Comparison of ENCODE assay signal across 8 cellular contexts in genomic region chr9:128420060-128420650, GRCh38. TPM values are rescaled to one million over a fixed set of nuclear protein-coding genes. Genes with fewer than 3 reads are reported as not detected.
DNase-seq lines count a peak whose midpoint lies in the region; ATAC-seq, FAIRE-seq and TF ChIP-seq lines count a peak whose summit lies in the region.

No MANE protein-coding gene starts in this region.

- peak; percentile 85 to 89 for TF ChIP-seq CTCF in endothelial cell of umbilical vein (IDR thresholded peaks at IDR 0.05; ENCODE audit: extremely low read depth in 1 of 2, insufficient read depth in 1 of 2, low read depth in 1 of 2, low read length in 2 of 2)

- peaks cover 7% of the 10 kb centered on the region; the same call in 1 of the 2 replicates for H3K36me3 ChIP-seq in ACC112 (ENCODE audit: insufficient read depth, low read length)
- H3K36me3 ChIP-seq in endothelial cell of umbilical vein (ENCODE audit: control insufficient read depth in 2 of 2, extremely low read depth in 1 of 2, insufficient read depth in 2 of 2, low read length in 2 of 2) = no peaks in the 10 kb centered on the region

- dilution Hi-C loops in endothelial cell of umbilical vein (cut with MboI; ENCODE audit: extremely low pct_ligation_motif_present, low sequenced_read_pairs) = no loop called here

- H3K79me2 ChIP-seq in ACC112 (ENCODE audit: control insufficient read depth, insufficient read depth, low read length, unreplicated experiment) (peaks cover 5% of the 10 kb centered on the region), endothelial cell of umbilical vein (ENCODE audit: control insufficient read depth, insufficient read depth, low read length) (no peaks in the 10 kb centered on the region)

- H3K9me3 ChIP-seq in endothelial cell of umbilical vein (replicated peaks; ENCODE audit: control insufficient read depth, insufficient read depth, low read length) (no peaks in the 10 kb centered on the region), mononuclear cell (ENCODE audit: low read depth, low read length) (no peaks in the 10 kb centered on the region)

- peaks cover 8% of the 10 kb centered on the region; the same call in 1 of the 2 replicates for H3K27me3 ChIP-seq in ACC112 (ENCODE audit: insufficient read depth, low read length)
- H3K27me3 ChIP-seq in endothelial cell of umbilical vein (ENCODE audit: control insufficient read depth in 2 of 2, insufficient read depth in 2 of 2, low read length in 2 of 2) = peaks cover 6 to 9% of the 10 kb centered on the region in 2 experiments
- H3K27me3 ChIP-seq in mononuclear cell (ENCODE audit: insufficient read depth, low read length) = peaks cover 18% of the 10 kb centered on the region

- CTCF ChIA-PET in endothelial cell of umbilical vein (lab: Charles Lee) = interaction anchor here (0.6 to 4.2 kb wide), 28 partner anchors 9 to 1654 kb away, joined by 3 to 45 read pairs (median 4); partner anchors contain the start of gene URM1

- H2AFZ ChIP-seq in ACC112 (ENCODE audit: low read length, unreplicated experiment) = peak overlapping the region; percentile 43
- peak overlapping the region; percentile 73 for H2AFZ ChIP-seq in endothelial cell of umbilical vein (ENCODE audit: low read depth, low read length)

- H3K9me1 ChIP-seq in endothelial cell of umbilical vein (replicated peaks; ENCODE audit: control insufficient read depth, extremely low read depth, insufficient read depth, low read length) = no peaks in the 10 kb centered on the region

- POLR2A ChIA-PET in endothelial cell of umbilical vein (lab: Charles Lee) = interaction anchor here (1.2 kb wide), 1 partner anchor 22 kb away, joined by 3 read pairs; no protein-coding TSS in a partner anchor

- intact Hi-C loops in endothelial cell of umbilical vein (cut with micrococcal nuclease) = loop anchor here (2.0 kb wide), 1 partner anchor 57 kb away; no protein-coding TSS in a partner anchor

- no peaks in the 10 kb centered on the region for H4K20me1 ChIP-seq in endothelial cell of umbilical vein (replicated peaks; ENCODE audit: control insufficient read depth, extremely low read depth, insufficient read depth, low read length)

- H3K27ac ChIP-seq in ACC112 (ENCODE audit: low read depth, low read length) = 0 out of 2 replicates have a peak overlapping the region, but pooled peaks have one; percentile 19
- no peak overlapping the region for H3K27ac ChIP-seq in endothelial cell of umbilical vein (ENCODE audit: insufficient read depth, low read depth, low read length)

- H3K4me1 ChIP-seq in ACC112 (ENCODE audit: control insufficient read depth, insufficient read depth, low read length, unreplicated experiment) = peaks cover 12% of the 10 kb centered on the region
- peaks cover 13% of the 10 kb centered on the region for H3K4me1 ChIP-seq in endothelial cell of umbilical vein (ENCODE audit: control insufficient read depth, extremely low read depth, insufficient read depth, low read length)
- peaks cover 26% of the 10 kb centered on the region for H3K4me1 ChIP-seq in mononuclear cell (ENCODE audit: insufficient read depth, low read length)

- TF ChIP-seq POLR2A in endothelial cell of umbilical vein (IDR thresholded peaks at IDR 0.05; ENCODE audit: low read depth, low read length) = peak; percentile 28

- no peak for FAIRE-seq in endothelial cell of umbilical vein (lab: Jason Lieb, UNC)

- peak overlapping the region; percentile 64 for H3K4me2 ChIP-seq in endothelial cell of umbilical vein (ENCODE audit: insufficient read depth, low read length)

- H3K9ac ChIP-seq in endothelial cell of umbilical vein (replicated peaks; ENCODE audit: extremely low read depth, insufficient read depth, low read length) = no peak overlapping the region

- no TSS peak for BruUV-seq in endothelial cell of umbilical vein (replicated peaks; lab: Mats Ljungman, UMichigan)

- ATAC-seq in GM18511 (IDR thresholded peaks at IDR 0.05; ENCODE audit: unreplicated experiment) (peak; percentile 80), HG03097 (IDR thresholded peaks at IDR 0.05; ENCODE audit: low FRiP score, unreplicated experiment) (peak; percentile 64)

- DNase-seq in NCI-H82 (lab: John Stamatoyannopoulos, UW) (peak; percentile 84), endothelial cell of umbilical vein (ENCODE audit: low read depth, low spot score) (peak; percentile 63)
- DNase-seq in activated CD8-positive, alpha-beta memory T cell treated with anti-CD3 and anti-CD28 coated beads, Interleukin-2, amount 50 U/mL, for 24 hours (ENCODE audit: extremely low read depth) = peak; percentile 20
- peak; percentile 65 for DNase-seq in stimulated activated CD8-positive, alpha-beta memory T cell treated with anti-CD3 and anti-CD28 coated beads, Interleukin-4, amount 100 ng/mL, for 24 hours (ENCODE audit: low read depth)

- peak overlapping the region; percentile 79 for H3K4me3 ChIP-seq in ACC112 (ENCODE audit: low read depth, low read length)
- H3K4me3 ChIP-seq in endothelial cell of umbilical vein (replicated peaks in 1 of 3; ENCODE audit: insufficient read depth in 1 of 3, low read depth in 1 of 3, low read length in 3 of 3) = peak overlapping the region; percentile 53 to 65 (median 59)
- peak overlapping the region; percentile 65 for H3K4me3 ChIP-seq in mononuclear cell (ENCODE audit: low read length)

TF ChIP-seq in endothelial cell of umbilical vein, 7 proteins besides CTCF, POLR2A, EP300 and RAD21:
- no peak for TF ChIP-seq MAX (IDR thresholded peaks at IDR 0.05; ENCODE audit: insufficient read depth, insufficient read length)
- TF ChIP-seq EZH2 (IDR thresholded peaks at IDR 0.05; ENCODE audit: borderline replicate concordance, low read depth, low read length, severe bottlenecking) = no peak
- peak; percentile 54 for TF ChIP-seq POLR2AphosphoS5 (IDR thresholded peaks at IDR 0.05; ENCODE audit: insufficient read depth, low read depth, low read length)

RNA-seq across cellular contexts. Expression of gene CERCAM, which starts 0.5 kb away (rescaled TPM):
- total RNA-seq in endothelial cell of umbilical vein (46.8 and 47.9 TPM in 2 replicates), mononuclear cell (1.8 TPM)
- polyA plus RNA-seq in endothelial cell of umbilical vein = 77.8 and 105 TPM in 2 replicates
- 45.9 and 60.0 TPM in 2 replicates for polyA plus RNA-seq in endothelial cell of umbilical vein (2011; cell fraction: cytosol; rRNA removed)
- 37.7 and 43.2 TPM in 2 replicates for polyA plus RNA-seq in endothelial cell of umbilical vein (2011; cell fraction: nucleus; rRNA removed)
- 32.0 and 64.3 TPM in 2 replicates for polyA plus RNA-seq in endothelial cell of umbilical vein (2012)
- polyA minus RNA-seq in endothelial cell of umbilical vein = 31.3 and 32.9 TPM in 2 replicates
- polyA minus RNA-seq in endothelial cell of umbilical vein (2011; cell fraction: cytosol; rRNA and poly(A)+ RNA removed) = not detected
- polyA minus RNA-seq in endothelial cell of umbilical vein (2011; cell fraction: nucleus; rRNA and poly(A)+ RNA removed) = 10.1 and 15.7 TPM in 2 replicates

RNA-seq across cellular contexts. Expression of gene ODF2, which starts 35.7 kb away (rescaled TPM):
- 49.5 and 50.5 TPM in 2 replicates for total RNA-seq in endothelial cell of umbilical vein
- 12.8 and 16.7 TPM in 2 replicates for polyA plus RNA-seq in endothelial cell of umbilical vein
- 19.7 and 22.8 TPM in 2 replicates for polyA plus RNA-seq in endothelial cell of umbilical vein (2011; cell fraction: cytosol; rRNA removed)
- 146 and 163 TPM in 2 replicates for polyA plus RNA-seq in endothelial cell of umbilical vein (2011; cell fraction: nucleus; rRNA removed)
- polyA plus RNA-seq in endothelial cell of umbilical vein (2012) = 34.7 and 35.5 TPM in 2 replicates
- 14.0 and 16.3 TPM in 2 replicates for polyA minus RNA-seq in endothelial cell of umbilical vein
- polyA minus RNA-seq in endothelial cell of umbilical vein (2011; cell fraction: cytosol; rRNA and poly(A)+ RNA removed) = 9.5 TPM
- 19.2 and 23.2 TPM in 2 replicates for polyA minus RNA-seq in endothelial cell of umbilical vein (2011; cell fraction: nucleus; rRNA and poly(A)+ RNA removed)
- 18.1 TPM for total RNA-seq in mononuclear cell

RNA-seq across cellular contexts. Expression of gene URM1, which starts 49.0 kb away (rescaled TPM):
- total RNA-seq in endothelial cell of umbilical vein = 100 and 101 TPM in 2 replicates
- polyA plus RNA-seq in endothelial cell of umbilical vein = 86.5 and 98.7 TPM in 2 replicates
- polyA plus RNA-seq in endothelial cell of umbilical vein (2011; cell fraction: cytosol; rRNA removed) = 92.3 and 99.9 TPM in 2 replicates
- 58.0 and 74.3 TPM in 2 replicates for polyA plus RNA-seq in endothelial cell of umbilical vein (2011; cell fraction: nucleus; rRNA removed)
- 106 and 119 TPM in 2 replicates for polyA plus RNA-seq in endothelial cell of umbilical vein (2012)
- polyA minus RNA-seq in endothelial cell of umbilical vein = 45.4 and 46.4 TPM in 2 replicates
- polyA minus RNA-seq in endothelial cell of umbilical vein (2011; cell fraction: cytosol; rRNA and poly(A)+ RNA removed) = 28.7 TPM
- polyA minus RNA-seq in endothelial cell of umbilical vein (2011; cell fraction: nucleus; rRNA and poly(A)+ RNA removed) = 11.2 and 14.3 TPM in 2 replicates
- 17.6 TPM for total RNA-seq in mononuclear cell

Comparison
In these comparisons a context has a peak if more than half of its experiments do, and no peak if none do; other contexts are left out.
1. DNase-seq: peak in every context shown above with its lines; median percentile 84 in NCI-H82; 65 in stimulated activated CD8-positive, alpha-beta memory T cell treated with anti-CD3 and anti-CD28 coated beads, Interleukin-4, amount 100 ng/mL, for 24 hours; 63 in endothelial cell of umbilical vein; 20 in activated CD8-positive, alpha-beta memory T cell treated with anti-CD3 and anti-CD28 coated beads, Interleukin-2, amount 50 U/mL, for 24 hours.
2. RNA of gene CERCAM, which starts 0.5 kb away (total RNA-seq): 46.8 to 47.9 TPM in endothelial cell of umbilical vein; 1.8 TPM in mononuclear cell (single experiment); every median in the first group is over 10 times any median in the second.
3. Peak in every context shown above with its lines, with median percentiles within 50 percentile points of each other: H3K4me3 ChIP-seq.